9 cellular contexts compared by ENCODE assay signal in genomic region chr5:159330131-159330530, GRCh38. TPM values are rescaled to one million over a fixed set of nuclear protein-coding genes. Genes with fewer than 3 reads are reported as not detected.
DNase-seq lines count a peak whose midpoint lies in the region; ATAC-seq and TF ChIP-seq lines count a peak whose summit lies in the region.
"Had no signal": no experiment of that assay in that cellular context is flagged by ENCODE, and none has a peak within 500 bp of the region (broad histone marks: within the 10 kb centered on the region; RNA-seq: fewer than 3 reads in every experiment).

TSS of gene IL12B (minus strand) at chr5:159330487. CDS start at chr5:159326782, 3,705 bp downstream.

- no peaks in the 10 kb centered on the region for H3K36me3 ChIP-seq in mesodermal cell (ENCODE audit: control insufficient read depth, insufficient read depth, low read length)

- DNase-seq in AG08396 (ENCODE audit: low spot score) (peak; percentile 45), HFF-Myc (ENCODE audit: extremely low read depth, low read depth) (no peak), astrocyte of the hippocampus (ENCODE audit: low read depth, low spot score) (peak; percentile 35), GM20000 (ENCODE audit: low spot score) (no peak), NCI-H345 treated with DMSO at 0.1 percent for 48 hours (lab: John Stamatoyannopoulos, UW; ENCODE audit: unreplicated experiment) (no peak)
- DNase-seq in stimulated activated CD4-positive, alpha-beta T cell treated with anti-CD3 and anti-CD28 coated beads, Interleukin-4, amount 100 ng/mL, for 4 hours = no peak

- ATAC-seq in HG02973 (IDR thresholded peaks at IDR 0.05; ENCODE audit: unreplicated experiment) = no peak

- H3K4me3 ChIP-seq in HFF-Myc (replicated peaks; ENCODE audit: low read depth, low read length) (peak within 1 kb of the TSS; percentile 39), mesodermal cell (ENCODE audit: extremely low read depth, insufficient read depth, low read length, poor library complexity, severe bottlenecking) (peak within 1 kb of the TSS; percentile 45)

- WGBS in mesodermal cell (ENCODE audit: insufficient coverage in 2 of 2), 2 experiments = 83 to 100% methylated on average over 1 of the region's 3 CpGs

- H3K9me3 ChIP-seq in mesodermal cell (ENCODE audit: control insufficient read depth, low read length) = no peaks in the 10 kb centered on the region

- TF ChIP-seq CTCF in HFF-Myc (IDR thresholded peaks at IDR 0.05; ENCODE audit: low read depth, low read length, missing control alignments) = no peak
- TF ChIP-seq CTCF in GM20000 (IDR thresholded peaks at IDR 0.05; ENCODE audit: extremely low read depth, missing control alignments) = no peak

- H3K27ac ChIP-seq in mesodermal cell (ENCODE audit: low read depth, low read length, severe bottlenecking) = no peak within 1 kb of the TSS

- H3K4me1 ChIP-seq in mesodermal cell (ENCODE audit: control insufficient read depth, insufficient read depth, low read length, poor library complexity, severe bottlenecking) = no peaks in the 10 kb centered on the region

RNA-seq across cellular contexts. Expression of gene IL12B, which starts in this region (rescaled TPM):
- not detected for polyA plus RNA-seq in mesodermal cell (2013, experiment 1 of 2)
- polyA plus RNA-seq in mesodermal cell (2013, experiment 2 of 2) = not detected
- polyA plus RNA-seq: endothelial cell of umbilical vein had no signal

Comparison
In these comparisons a context has a peak if more than half of its experiments do, and no peak if none do; other contexts are left out.
1. DNase-seq: peak in AG08396 (single experiment) and astrocyte of the hippocampus (single experiment); none in HFF-Myc (single experiment), GM20000 (single experiment), NCI-H345 treated with DMSO at 0.1 percent for 48 hours (single experiment) and stimulated activated CD4-positive, alpha-beta T cell treated with anti-CD3 and anti-CD28 coated beads, Interleukin-4, amount 100 ng/mL, for 4 hours (0 of 2).